8 cellular contexts compared by ENCODE assay signal in the genomic region with DNA sequence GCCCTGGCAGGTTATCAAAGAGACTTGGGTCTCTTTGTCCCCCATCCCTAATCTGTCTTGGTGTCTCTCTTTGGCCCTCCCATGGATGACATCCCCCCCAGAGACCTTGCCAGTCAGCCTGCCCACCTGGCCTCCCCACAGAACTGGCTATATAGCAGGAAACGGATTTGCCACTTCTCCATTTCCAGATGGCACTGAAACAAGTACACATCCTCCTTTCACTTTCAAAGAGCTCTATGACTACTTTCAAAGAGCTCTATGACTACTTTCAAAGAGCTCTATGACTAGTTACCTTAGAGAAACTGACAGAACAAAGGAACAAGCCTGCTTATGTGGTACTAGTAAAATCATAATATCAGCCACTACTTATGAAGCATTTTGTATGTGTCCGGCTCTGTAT.
DNase-seq lines count a peak whose midpoint lies in the region; ATAC-seq and TF ChIP-seq lines count a peak whose summit lies in the region.

No MANE protein-coding gene starts in this region.

- no peaks in the 10 kb centered on the region for H3K9me3 Mint-ChIP-seq in dendritic cell treated with granulocyte-macrophage colony-stimulating factor and Interleukin-4, amounts not matched to agents 40 ng/mL and 50 ng/mL, for 4 days

- ATAC-seq in HG03469 (IDR thresholded peaks at IDR 0.05; ENCODE audit: unreplicated experiment) = peak; percentile 94

- in situ Hi-C loops in GM13977 (cut with MboI; ENCODE audit: low pct_unique_long_range_greater_than_20kb, low sequenced_read_pairs, unreplicated experiment) = no loop called here
- in situ Hi-C loops in ACHN (cut with HindIII; ENCODE audit: low pct_ligation_motif_present, low pct_unique_long_range_greater_than_20kb, low sequenced_read_pairs) = no loop called here

- H3K36me3 Mint-ChIP-seq in dendritic cell treated with granulocyte-macrophage colony-stimulating factor and Interleukin-4, amounts not matched to agents 40 ng/mL and 50 ng/mL, for 4 days (ENCODE audit: low read depth) = peaks cover 5% of the 10 kb centered on the region

- peaks cover 2% of the 10 kb centered on the region for H3K27me3 Mint-ChIP-seq in dendritic cell treated with granulocyte-macrophage colony-stimulating factor and Interleukin-4, amounts not matched to agents 40 ng/mL and 50 ng/mL, for 4 days

- DNase-seq in GM13977 (ENCODE audit: low spot score) = peak; percentile 48
- DNase-seq in GM20000 (ENCODE audit: low spot score) = peak; percentile 47
- DNase-seq in nucleus accumbens (lab: John Stamatoyannopoulos, UW) = no peak
- no peak for DNase-seq in NCI-H1105 treated with DMSO at 0.1 percent for 48 hours (lab: John Stamatoyannopoulos, UW)
- no peak for DNase-seq in SW 1271 (lab: John Stamatoyannopoulos, UW)
- DNase-seq in ACHN = no peak

- H3K4me1 Mint-ChIP-seq in dendritic cell treated with granulocyte-macrophage colony-stimulating factor and Interleukin-4, amounts not matched to agents 40 ng/mL and 50 ng/mL, for 4 days (ENCODE audit: low read depth) = peaks cover 72% of the 10 kb centered on the region

- H3K27ac Mint-ChIP-seq in dendritic cell treated with granulocyte-macrophage colony-stimulating factor and Interleukin-4, amounts not matched to agents 40 ng/mL and 50 ng/mL, for 4 days = peak overlapping the region; percentile 74

- TF ChIP-seq CTCF in GM13977 (IDR thresholded peaks at IDR 0.05; ENCODE audit: extremely low read depth, insufficient read depth, missing control alignments) (no peak), GM20000 (IDR thresholded peaks at IDR 0.05; ENCODE audit: extremely low read depth, missing control alignments) (no peak)

- intact Hi-C loops in dendritic cell treated with granulocyte-macrophage colony-stimulating factor and Interleukin-4, amounts not matched to agents 40 ng/mL and 50 ng/mL, for 4 days (cut with micrococcal nuclease) = no loop called here

- H3K4me3 Mint-ChIP-seq in dendritic cell treated with granulocyte-macrophage colony-stimulating factor and Interleukin-4, amounts not matched to agents 40 ng/mL and 50 ng/mL, for 4 days = peak overlapping the region; percentile 20

Comparison
In these comparisons a context has a peak if more than half of its experiments do, and no peak if none do; other contexts are left out.
1. DNase-seq: peak in GM13977 (single experiment) and GM20000 (single experiment); none in nucleus accumbens (0 of 56), NCI-H1105 treated with DMSO at 0.1 percent for 48 hours (single experiment), SW 1271 (0 of 2) and ACHN (single experiment).